Comparison of ENCODE assay signal across 8 cellular contexts in the genomic region with DNA sequence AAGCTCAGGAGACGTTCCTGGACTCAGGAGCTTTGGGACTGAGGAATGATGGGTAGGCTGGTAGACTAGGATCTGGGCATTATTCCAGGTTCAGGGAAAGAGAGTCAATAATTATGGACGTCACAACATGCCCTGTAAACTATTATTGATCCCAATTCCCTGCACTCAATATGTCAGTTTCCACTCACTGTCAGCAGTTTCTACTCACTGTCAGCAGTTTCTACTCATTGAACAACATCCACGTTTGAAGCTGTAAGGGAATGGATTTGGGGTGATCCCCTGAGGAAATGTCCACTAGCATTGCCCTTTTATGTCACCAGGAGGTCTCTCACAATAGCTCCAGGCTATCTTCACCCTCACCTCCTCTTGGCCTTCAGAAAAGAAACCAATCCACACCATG.
"Had no signal": no experiment of that assay in that cellular context is flagged by ENCODE, and none has a peak within 500 bp of the region (broad histone marks: within the 10 kb centered on the region; RNA-seq: fewer than 3 reads in every experiment).

No MANE protein-coding gene starts in this region.

- DNase-seq: H9, HCEC 1CT, KBM-7 had no signal

- ATAC-seq: GM23338 had no signal

- H3K4me3 ChIP-seq: GM23338 had no signal

- H3K27ac Mint-ChIP-seq: GM23338, H9, IgD-negative memory B cell had no signal

- H3K4me1 Mint-ChIP-seq: GM23338, H9, IgD-negative memory B cell had no signal

- H3K4me3 Mint-ChIP-seq: GM23338, H9 had no signal

- FAIRE-seq: H1, H54, HTR-8/SVneo had no signal

- H2AFZ ChIP-seq: GM23338 had no signal

- H3K27me3 Mint-ChIP-seq: IgD-negative memory B cell had no signal

- H3K4me2 ChIP-seq: GM23338 had no signal
